8 cellular contexts compared by ENCODE assay signal in genomic region chr2:197704434-197705142, GRCh38. TPM values are rescaled to one million over a fixed set of nuclear protein-coding genes. Genes with fewer than 3 reads are reported as not detected.
DNase-seq lines count a peak whose midpoint lies in the region; ATAC-seq, FAIRE-seq and TF ChIP-seq lines count a peak whose summit lies in the region.

No MANE protein-coding gene starts in this region.

- peaks cover 37% of the 10 kb centered on the region for H3K4me1 Mint-ChIP-seq in stimulated activated memory B cell treated with anti-CD40 and anti-IgM and Interleukin-4, amounts not matched to agents 10 μg/mL and 1 μg/mL and 100 μg/mL, for 72 hours

- H3K27ac Mint-ChIP-seq in activated naive CD4-positive, alpha-beta T cell treated with anti-CD3 and anti-CD28 coated beads, Interleukin-2, amount 50 U/mL, for 72 hours, result peak overlapping the region; percentile 91
- peak overlapping the region; percentile 95 for H3K27ac Mint-ChIP-seq in stimulated activated memory B cell treated with anti-CD40 and anti-IgM and Interleukin-4, amounts not matched to agents 10 μg/mL and 1 μg/mL and 100 μg/mL, for 72 hours

- POLR2A ChIA-PET in A673 (lab: Charles Lee; ENCODE audit: low non-redundant PET), result no interaction called here

- H3K36me3 ChIP-seq in A673 (ENCODE audit: insufficient read depth, low read length, poor library complexity, severe bottlenecking), result no peaks in the 10 kb centered on the region
- H3K36me3 ChIP-seq in iPS DF 6.9 (ENCODE audit: control insufficient read depth, insufficient read depth, low read length), result no peaks in the 10 kb centered on the region; the same call in 1 of the 2 replicates

- CTCF ChIA-PET in A673 (lab: Charles Lee), result interaction anchor here (0.6 to 0.7 kb wide), 2 partner anchors 28 to 215 kb away, joined by 3 to 5 read pairs; no protein-coding TSS in a partner anchor

- H3K4me1 ChIP-seq in A673 (ENCODE audit: insufficient read depth, low read length, poor library complexity, severe bottlenecking) (peaks cover 7% of the 10 kb centered on the region), iPS DF 6.9 (ENCODE audit: control insufficient read depth, insufficient read depth, low read length) (no peaks in the 10 kb centered on the region; the same call in 1 of the 2 replicates)

- DNase-seq in A673 (ENCODE audit: low spot score) (no peak), GM19239 (ENCODE audit: insufficient read length, low spot score) (no peak), iPS DF 6.9 (ENCODE audit: low read depth, low spot score) (no peak), inferior parietal cortex (ENCODE audit: extremely low spot score) (no peak), cortex of kidney (lab: John Stamatoyannopoulos, UW) (no peak)
- no peak for DNase-seq in activated naive CD4-positive, alpha-beta T cell treated with anti-CD3 and anti-CD28 coated beads, Interleukin-2, amount 50 U/mL, for 72 hours (ENCODE audit: low spot score in 2 of 2)

- peak overlapping the region; percentile 95 for H3K4me3 ChIP-seq in A673 (ENCODE audit: low read depth, low read length, poor library complexity, severe bottlenecking)
- H3K4me3 ChIP-seq in iPS DF 6.9 (ENCODE audit: low read length), result peak overlapping the region; percentile 36; the same call in 1 of the 2 replicates

- intact Hi-C loops in A673 (cut with micrococcal nuclease; ENCODE audit: unreplicated experiment), result loop anchor here (5.0 kb wide), 2 partner anchors 202 to 593 kb away; partner anchors contain the start of gene HSPE1

- FAIRE-seq in GM19239 (lab: Jason Lieb, UNC), result peak; percentile 62

- H3K27me3 ChIP-seq in A673 (replicated peaks; ENCODE audit: insufficient read depth, low read depth, low read length, poor library complexity) (no peaks in the 10 kb centered on the region), iPS DF 6.9 (ENCODE audit: control insufficient read depth, insufficient read depth, low read length) (no peaks in the 10 kb centered on the region)

- H3K27me3 Mint-ChIP-seq in stimulated activated memory B cell treated with anti-CD40 and anti-IgM and Interleukin-4, amounts not matched to agents 10 μg/mL and 1 μg/mL and 100 μg/mL, for 72 hours, result peaks cover 33% of the 10 kb centered on the region

- WGBS in iPS DF 6.9 (ENCODE audit: insufficient coverage, insufficient read length), result no CpG with 5 or more reads among the region's 6 CpGs

- peak overlapping the region; percentile 87 for H3K27ac ChIP-seq in A673 (ENCODE audit: low read depth, low read length, poor library complexity, severe bottlenecking)
- no peak overlapping the region for H3K27ac ChIP-seq in iPS DF 6.9 (ENCODE audit: low read length)

- peaks cover 26 to 39% of the 10 kb centered on the region in 2 donors for H3K36me3 Mint-ChIP-seq in activated naive CD4-positive, alpha-beta T cell treated with anti-CD3 and anti-CD28 coated beads, Interleukin-2, amount 50 U/mL, for 72 hours
- peaks cover 10% of the 10 kb centered on the region for H3K36me3 Mint-ChIP-seq in stimulated activated memory B cell treated with anti-CD40 and anti-IgM and Interleukin-4, amounts not matched to agents 10 μg/mL and 1 μg/mL and 100 μg/mL, for 72 hours

- peak overlapping the region; percentile 88 for H3K4me3 Mint-ChIP-seq in stimulated activated memory B cell treated with anti-CD40 and anti-IgM and Interleukin-4, amounts not matched to agents 10 μg/mL and 1 μg/mL and 100 μg/mL, for 72 hours

- BruUV-seq in A673 (replicated peaks; lab: Mats Ljungman, UMichigan), result TSS peak; percentile 99

- peaks cover 0 to 8% of the 10 kb centered on the region in 2 donors for H3K9me3 Mint-ChIP-seq in activated naive CD4-positive, alpha-beta T cell treated with anti-CD3 and anti-CD28 coated beads, Interleukin-2, amount 50 U/mL, for 72 hours
- H3K9me3 Mint-ChIP-seq in stimulated activated memory B cell treated with anti-CD40 and anti-IgM and Interleukin-4, amounts not matched to agents 10 μg/mL and 1 μg/mL and 100 μg/mL, for 72 hours, result no peaks in the 10 kb centered on the region

- no peaks in the 10 kb centered on the region for H3K9me3 ChIP-seq in A673 (ENCODE audit: low read depth, low read length, poor library complexity, severe bottlenecking)
- H3K9me3 ChIP-seq in iPS DF 6.9 (ENCODE audit: control insufficient read depth, insufficient read depth, low read length), result no peaks in the 10 kb centered on the region

- peak; percentile 28 for ATAC-seq in HG03196 (IDR thresholded peaks at IDR 0.05; ENCODE audit: unreplicated experiment)
- ATAC-seq in activated naive CD4-positive, alpha-beta T cell treated with anti-CD3 and anti-CD28 coated beads, Interleukin-2, amount 50 U/mL, for 72 hours, result peak; percentile 31 to 43
- ATAC-seq in stimulated activated memory B cell treated with anti-CD40 and anti-IgM and Interleukin-4, amounts not matched to agents 10 μg/mL and 1 μg/mL and 100 μg/mL, for 72 hours, result peak; percentile 66

- TF ChIP-seq CTCF in A673 (conservative IDR thresholded peaks at IDR 0.05; ENCODE audit: low read depth, low read length), result no peak

RNA-seq across cellular contexts. Expression of gene MARS2, which starts 0.6 kb away (rescaled TPM):
- total RNA-seq in A673 (2021), result 13.2 and 14.6 TPM in 2 replicates
- 10 to 100 TPM; 10.0 to 11.6 TPM for total RNA-seq in activated naive CD4-positive, alpha-beta T cell treated with anti-CD3 and anti-CD28 coated beads, Interleukin-2, amount 50 U/mL, for 72 hours

RNA-seq across cellular contexts. Expression of gene RFTN2, which starts 29.2 kb away (rescaled TPM):
- 5.8 and 7.3 TPM in 2 replicates for total RNA-seq in A673 (2021)
- not detected for total RNA-seq in activated naive CD4-positive, alpha-beta T cell treated with anti-CD3 and anti-CD28 coated beads, Interleukin-2, amount 50 U/mL, for 72 hours
